Comparison of ENCODE assay signal across 21 cellular contexts in the genomic region with DNA sequence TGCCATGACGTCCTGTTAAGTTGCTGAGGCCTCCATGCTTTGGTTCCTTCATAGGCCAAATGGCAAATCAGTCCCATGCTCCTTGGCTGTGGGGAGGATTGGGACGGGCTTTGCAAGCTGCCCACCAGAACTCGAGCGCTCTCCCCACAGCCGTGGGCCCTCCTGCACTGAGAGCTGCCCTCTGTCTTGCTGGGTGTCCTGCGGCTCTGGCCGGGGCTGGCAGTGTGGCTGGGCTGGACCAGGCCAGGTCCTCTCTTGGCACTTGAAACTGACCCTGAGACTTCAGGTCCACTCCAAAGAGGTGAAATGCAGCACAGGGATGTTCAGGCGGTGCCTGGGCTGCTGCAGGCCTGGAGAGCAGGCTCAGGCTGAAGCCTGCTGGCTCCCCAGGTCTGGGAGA. TPM values are rescaled to one million over a fixed set of nuclear protein-coding genes. Genes with fewer than 3 reads are reported as not detected.
"Had no signal": no experiment of that assay in that cellular context is flagged by ENCODE, and none has a peak within 500 bp of the region (broad histone marks: within the 10 kb centered on the region; RNA-seq: fewer than 3 reads in every experiment).

No MANE protein-coding gene starts in this region.

- H3K27ac ChIP-seq: RWPE1, SJSA1, SK-N-MC had no signal

- H3K36me3 ChIP-seq: MG63, SJSA1 had no signal

- H3K9me3 ChIP-seq: MG63, SJSA1 had no signal

- ATAC-seq: HepG2, Panc1, PC-3 had no signal

- H3K4me1 ChIP-seq: SJSA1 had no signal

- H3K27me3 ChIP-seq: MG63, SJSA1 had no signal

- H3K4me3 ChIP-seq: MG63, SJSA1, SK-N-MC had no signal

- DNase-seq: IMR-90; Karpas-422; KG1; MG63; NCI-H1436; NCI-H187; NCI-H2081 treated with DMSO at 0.1 percent for 48 hours; NCI-H226; NCI-H446; NCI-H510A; NCI-H524 treated with DMSO at 0.1 percent for 48 hours; NK-92 treated with Interleukin-12 subunit alpha and Interleukin-12 subunit beta, amount 100 ng/mL, for 24 hours; PC-3; SIG-M5 had no signal

RNA-seq across cellular contexts. Expression of a gene that starts 7.0 kb away (rescaled TPM):
- total RNA-seq: HepG2, HT1080, IMR-90, OCI-LY7, PC-3, SJSA1 had no signal
- polyA plus RNA-seq: HepG2, IMR-90 had no signal

RNA-seq across cellular contexts. Expression of a gene that starts 16.8 kb away (rescaled TPM):
- total RNA-seq: HT1080, IMR-90, PC-3, SJSA1 had no signal
- polyA plus RNA-seq: IMR-90 had no signal
